Comparison of ENCODE assay signal across 16 cellular contexts in the genomic region with DNA sequence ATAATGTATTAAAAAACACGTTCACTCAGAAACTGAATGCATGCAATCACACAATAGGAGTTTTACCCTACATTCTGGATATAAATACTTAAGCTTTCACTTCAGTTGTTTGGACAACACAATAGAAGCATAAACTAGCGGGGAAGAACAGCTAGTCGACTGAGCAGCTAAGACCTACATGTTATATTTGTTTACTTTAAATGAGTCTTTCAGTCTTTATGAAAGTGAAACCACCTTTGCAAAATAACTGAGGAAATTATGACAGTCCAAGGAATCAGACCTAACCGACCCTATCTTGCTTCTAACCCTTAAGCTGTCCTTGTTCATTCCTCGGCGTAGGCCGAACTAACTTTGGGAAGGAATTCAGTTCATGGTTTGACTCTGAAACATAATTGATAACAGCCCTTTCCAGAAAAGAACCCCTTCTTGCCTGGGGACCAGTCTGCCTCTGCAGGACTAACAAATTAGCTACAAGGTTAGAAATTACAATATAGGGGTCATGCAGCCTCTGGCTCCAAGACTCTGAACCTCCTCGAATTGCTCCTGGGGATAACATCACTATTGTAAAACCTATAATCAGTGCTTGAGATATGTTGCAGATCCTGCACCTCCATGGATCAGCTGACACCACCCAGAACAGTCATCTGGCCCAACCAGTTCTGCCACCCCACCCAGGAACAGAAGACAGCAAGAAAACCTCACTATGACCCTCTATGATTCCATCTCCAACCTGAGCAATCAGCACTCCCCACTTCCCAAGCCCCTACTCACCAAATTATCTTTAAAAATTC.
DNase-seq lines count a peak whose midpoint lies in the region; ATAC-seq and TF ChIP-seq lines count a peak whose summit lies in the region.
"Had no signal": no experiment of that assay in that cellular context is flagged by ENCODE, and none has a peak within 500 bp of the region (broad histone marks: within the 10 kb centered on the region; RNA-seq: fewer than 3 reads in every experiment).

No MANE protein-coding gene starts in this region.

- H3K27me3 ChIP-seq in CD4-positive, CD25-positive, alpha-beta regulatory T cell (ENCODE audit: control insufficient read depth, insufficient read depth, low read length) = no peaks in the 10 kb centered on the region
- no peaks in the 10 kb centered on the region for H3K27me3 ChIP-seq in HCT116 (ENCODE audit: insufficient read depth, low read length)
- H3K27me3 ChIP-seq: BLaER1 had no signal

- H2AFZ ChIP-seq in HCT116 (ENCODE audit: low read depth, low read length, poor library complexity, severe bottlenecking) = no peak overlapping the region

- H3K4me3 Mint-ChIP-seq in CD4-positive, CD25-positive, alpha-beta regulatory T cell = peak overlapping the region; percentile 26 to 78 (median 49)
- no peak overlapping the region for H3K4me3 Mint-ChIP-seq in activated naive CD8-positive, alpha-beta T cell treated with anti-CD3 and anti-CD28 coated beads, Interleukin-2, amount 50 U/mL, for 24 hours
- no peak overlapping the region for H3K4me3 Mint-ChIP-seq in mesothelial cell of epicardium

- H3K27ac ChIP-seq in CD4-positive, CD25-positive, alpha-beta regulatory T cell (ENCODE audit: insufficient read depth, low read length, poor library complexity, severe bottlenecking) = peak overlapping the region; percentile 79
- H3K27ac ChIP-seq in HCT116 (ENCODE audit: low read depth, low read length) = no peak overlapping the region
- H3K27ac ChIP-seq: BLaER1, coronary artery had no signal

- no TSS peak for BruUV-seq in HCT116 (replicated peaks; lab: Mats Ljungman, UMichigan)

- peaks cover 0 to 6% (median 0%) of the 10 kb centered on the region in 7 donors for H3K9me3 Mint-ChIP-seq in CD4-positive, CD25-positive, alpha-beta regulatory T cell
- peaks cover 6% of the 10 kb centered on the region for H3K9me3 Mint-ChIP-seq in activated naive CD8-positive, alpha-beta T cell treated with anti-CD3 and anti-CD28 coated beads, Interleukin-2, amount 50 U/mL, for 24 hours
- peaks cover 19% of the 10 kb centered on the region for H3K9me3 Mint-ChIP-seq in mesothelial cell of epicardium

- peaks cover 4% of the 10 kb centered on the region for H3K36me3 Mint-ChIP-seq in CD4-positive, CD25-positive, alpha-beta regulatory T cell
- H3K36me3 Mint-ChIP-seq in activated naive CD8-positive, alpha-beta T cell treated with anti-CD3 and anti-CD28 coated beads, Interleukin-2, amount 50 U/mL, for 24 hours (ENCODE audit: low read depth) = peaks cover 5% of the 10 kb centered on the region
- H3K36me3 Mint-ChIP-seq in mesothelial cell of epicardium = no peaks in the 10 kb centered on the region

- H3K4me1 Mint-ChIP-seq in CD4-positive, CD25-positive, alpha-beta regulatory T cell = peaks cover 30 to 65% (median 42%) of the 10 kb centered on the region in 4 donors
- peaks cover 44% of the 10 kb centered on the region for H3K4me1 Mint-ChIP-seq in activated naive CD8-positive, alpha-beta T cell treated with anti-CD3 and anti-CD28 coated beads, Interleukin-2, amount 50 U/mL, for 24 hours
- H3K4me1 Mint-ChIP-seq in mesothelial cell of epicardium = peaks cover 34% of the 10 kb centered on the region

- H3K79me2 ChIP-seq in HCT116 (ENCODE audit: insufficient read depth, low read length) = no peaks in the 10 kb centered on the region

- RAD21 ChIA-PET in HCT116 (lab: Charles Lee; ENCODE audit: low non-redundant PET in 1 of 2, low total read pairs in 2 of 2, uncharacterized antibody in 2 of 2, unreplicated experiment in 2 of 2) = no interaction called here

- no peaks in the 10 kb centered on the region for H3K9me3 ChIP-seq in CD4-positive, CD25-positive, alpha-beta regulatory T cell (ENCODE audit: control insufficient read depth in 2 of 2, low read length in 2 of 2)
- no peaks in the 10 kb centered on the region; a peak in 1 of 4 replicates for H3K9me3 ChIP-seq in HCT116 (ENCODE audit: control insufficient read depth in 1 of 2, insufficient read depth in 1 of 2, low read depth in 1 of 2, low read length in 2 of 2)

- TF ChIP-seq CTCF in HCT116 (IDR thresholded peaks at IDR 0.05 in 2 of 3, conservative IDR thresholded peaks at IDR 0.05 in 1 of 3; ENCODE audit: borderline replicate concordance in 1 of 3, insufficient read depth in 1 of 3, low read depth in 2 of 3, low read length in 2 of 3) (no peak), mesothelial cell of epicardium (IDR thresholded peaks at IDR 0.05; ENCODE audit: unreplicated experiment) (no peak)

- no peak overlapping the region for H3K9ac ChIP-seq in HCT116 (ENCODE audit: low read length)
- H3K9ac ChIP-seq: BLaER1 had no signal

- POLR2A ChIA-PET in HCT116 (lab: Charles Lee) = no interaction called here

- intact Hi-C loops in HCT116 (cut with micrococcal nuclease) = no loop called here

- peak overlapping the region; percentile 79 for H3K4me3 ChIP-seq in CD4-positive, CD25-positive, alpha-beta regulatory T cell (ENCODE audit: low read depth, low read length)
- no peak overlapping the region for H3K4me3 ChIP-seq in HCT116 (replicated peaks in 1 of 2; ENCODE audit: low read depth in 1 of 2, low read length in 2 of 2)
- H3K4me3 ChIP-seq: BLaER1, coronary artery had no signal

- TF ChIP-seq POLR2A in HCT116 (IDR thresholded peaks at IDR 0.05; ENCODE audit: borderline replicate concordance, extremely low read depth, insufficient read depth, insufficient read length) = no peak
- TF ChIP-seq POLR2A in GM18505 (IDR thresholded peaks at IDR 0.05; ENCODE audit: borderline replicate concordance, extremely low read depth, insufficient read depth, insufficient read length) = no peak

- H3K9me2 ChIP-seq in HCT116 (ENCODE audit: insufficient read depth) = no peaks in the 10 kb centered on the region; the same call in 1 of the 2 replicates

- ATAC-seq in CD4-positive, CD25-positive, alpha-beta regulatory T cell (ENCODE audit: low read depth in 2 of 2) = peak in 1 of 2 donors; percentile 31
- no peak for ATAC-seq in HCT116
- peak; percentile 30 for ATAC-seq in activated naive CD8-positive, alpha-beta T cell treated with anti-CD3 and anti-CD28 coated beads, Interleukin-2, amount 50 U/mL, for 24 hours
- no peak for ATAC-seq in GM18505 (IDR thresholded peaks at IDR 0.05; ENCODE audit: unreplicated experiment)

- CTCF ChIA-PET in HCT116 (lab: Charles Lee) = no interaction called here

- peak overlapping the region; percentile 36; the same call in 1 of the 2 replicates for H3K4me2 ChIP-seq in HCT116 (ENCODE audit: low read length)
- H3K4me2 ChIP-seq: BLaER1 had no signal

- peaks cover 55% of the 10 kb centered on the region for H3K4me1 ChIP-seq in CD4-positive, CD25-positive, alpha-beta regulatory T cell (ENCODE audit: control insufficient read depth, insufficient read depth, low read length, poor library complexity, severe bottlenecking)
- H3K4me1 ChIP-seq in HCT116 (ENCODE audit: control insufficient read depth in 1 of 2, insufficient read depth in 2 of 2, low read length in 2 of 2) = peaks cover 3 to 15% of the 10 kb centered on the region in 2 experiments; a peak in 2 of 4 replicates
- H3K4me1 ChIP-seq: BLaER1 had no signal

- TF ChIP-seq RAD21 in HCT116 (IDR thresholded peaks at IDR 0.05; ENCODE audit: low read depth) = no peak

- DNase-seq in CD4-positive, CD25-positive, alpha-beta regulatory T cell = peak in 1 of 3 donors; percentile 65
- no peak for DNase-seq in HCT116 (ENCODE audit: low read depth, low spot score)
- DNase-seq in activated naive CD8-positive, alpha-beta T cell treated with anti-CD3 and anti-CD28 coated beads, Interleukin-2, amount 50 U/mL, for 24 hours = no peak
- DNase-seq in mesothelial cell of epicardium (ENCODE audit: low spot score in 2 of 2, unreplicated experiment in 2 of 2) = no peak
- DNase-seq in putamen (ENCODE audit: low spot score) = no peak
- no peak for DNase-seq in GM19240 (ENCODE audit: insufficient read length, low spot score)
- DNase-seq in HuH-7 (ENCODE audit: low spot score) = no peak
- DNase-seq: activated CD4-positive, alpha-beta T cell treated with anti-CD3 and anti-CD28 coated beads for 48 hours; GDM1; H7; NCI-H2227 treated with DMSO at 0.1 percent for 48 hours; stimulated activated CD4-positive, alpha-beta T cell treated with anti-CD3 and anti-CD28 coated beads, Interleukin-4, amount 100 ng/mL, for 24 hours; stimulated activated naive CD4-positive, alpha-beta T cell had no signal

- H4K20me1 ChIP-seq in HCT116 (ENCODE audit: insufficient read depth) = no peaks in the 10 kb centered on the region
- H4K20me1 ChIP-seq: BLaER1 had no signal

- H3K36me3 ChIP-seq in CD4-positive, CD25-positive, alpha-beta regulatory T cell (ENCODE audit: control insufficient read depth, insufficient read depth, low read length) = no peaks in the 10 kb centered on the region
- no peaks in the 10 kb centered on the region for H3K36me3 ChIP-seq in HCT116 (ENCODE audit: control insufficient read depth in 1 of 2, insufficient read depth in 2 of 2, low read length in 2 of 2)
- H3K36me3 ChIP-seq: BLaER1 had no signal

- peak overlapping the region; percentile 93 to 97 (median 93) for H3K27ac Mint-ChIP-seq in CD4-positive, CD25-positive, alpha-beta regulatory T cell
- peak overlapping the region; percentile 48 for H3K27ac Mint-ChIP-seq in activated naive CD8-positive, alpha-beta T cell treated with anti-CD3 and anti-CD28 coated beads, Interleukin-2, amount 50 U/mL, for 24 hours
- peak overlapping the region; percentile 68 for H3K27ac Mint-ChIP-seq in mesothelial cell of epicardium

- no peaks in the 10 kb centered on the region for H3K27me3 Mint-ChIP-seq in CD4-positive, CD25-positive, alpha-beta regulatory T cell
- no peaks in the 10 kb centered on the region for H3K27me3 Mint-ChIP-seq in activated naive CD8-positive, alpha-beta T cell treated with anti-CD3 and anti-CD28 coated beads, Interleukin-2, amount 50 U/mL, for 24 hours
- H3K27me3 Mint-ChIP-seq in mesothelial cell of epicardium (ENCODE audit: low read depth) = no peaks in the 10 kb centered on the region

TF ChIP-seq in HCT116, 20 proteins besides CTCF, POLR2A, EP300 and RAD21:
- no peak for TF ChIP-seq POLR2AphosphoS5 (IDR thresholded peaks at IDR 0.05; ENCODE audit: low read depth, low read length)
- TF ChIP-seq ZNF274 (IDR thresholded peaks at IDR 0.05; ENCODE audit: low read depth, low read length) = no peak
- TF ChIP-seq FOSL1 (IDR thresholded peaks at IDR 0.05; ENCODE audit: low read depth) = no peak
- TF ChIP-seq EZH2phosphoT487 (IDR thresholded peaks at IDR 0.05; ENCODE audit: borderline replicate concordance) = no peak
- 0 out of 2 replicates have a peak, but pooled peaks have one; percentile 14 for TF ChIP-seq JUND (IDR thresholded peaks at IDR 0.05)
- TF ChIP-seq SP1 (IDR thresholded peaks at IDR 0.05; ENCODE audit: low read depth) = peak; percentile 22; the same call in 1 of the 2 replicates
- no peak for TF ChIP-seq YY1 (IDR thresholded peaks at IDR 0.05; ENCODE audit: extremely low read depth, insufficient replicate concordance, low read depth, low read length)

Comparison
In these comparisons a context has a peak if more than half of its experiments do, and no peak if none do; other contexts are left out.
1. H3K4me3 Mint-ChIP-seq: peak in CD4-positive, CD25-positive, alpha-beta regulatory T cell (4 of 4); none in activated naive CD8-positive, alpha-beta T cell treated with anti-CD3 and anti-CD28 coated beads, Interleukin-2, amount 50 U/mL, for 24 hours (single experiment) and mesothelial cell of epicardium (single experiment).
2. Peak in every context shown above with its lines, with median percentiles within 50 percentile points of each other: H3K27ac Mint-ChIP-seq.